Comparison of ENCODE assay signal across 13 cellular contexts in genomic region chr1:169914534-169914933, GRCh38. TPM values are rescaled to one million over a fixed set of nuclear protein-coding genes. Genes with fewer than 3 reads are reported as not detected.
DNase-seq lines count a peak whose midpoint lies in the region; ATAC-seq and TF ChIP-seq lines count a peak whose summit lies in the region.
"Had no signal": no experiment of that assay in that cellular context is flagged by ENCODE, and none has a peak within 500 bp of the region (broad histone marks: within the 10 kb centered on the region; RNA-seq: fewer than 3 reads in every experiment).

No MANE protein-coding gene starts in this region.

- no peaks in the 10 kb centered on the region for H3K9me3 ChIP-seq in SK-N-SH

- no peaks in the 10 kb centered on the region for H3K27me3 ChIP-seq in SK-N-SH (ENCODE audit: insufficient read depth)

- H3K36me3 Mint-ChIP-seq in activated T-cell treated with anti-CD3 and anti-CD28 coated beads, Interleukin-2, amount 50 U/mL, for 24 hours (ENCODE audit: low read depth), result no peaks in the 10 kb centered on the region
- peaks cover 0 to 4% of the 10 kb centered on the region in 2 donors for H3K36me3 Mint-ChIP-seq in stimulated activated naive B cell treated with anti-CD40 and anti-IgM and Interleukin-4, amounts not matched to agents 10 μg/mL and 1 μg/mL and 100 μg/mL, for 72 hours

- peak overlapping the region; percentile 47 to 76; a peak in 3 of 4 replicates for H3K27ac ChIP-seq in SK-N-SH (ENCODE audit: low read depth in 2 of 2, low read length in 1 of 2)

- peak in 1 of 2 experiments; percentile 58; a peak in 1 of 4 replicates for TF ChIP-seq EP300 in SK-N-SH (IDR thresholded peaks at IDR 0.05; ENCODE audit: borderline replicate concordance in 1 of 2, low read depth in 1 of 2, low read length in 1 of 2)

- CTCF ChIA-PET in SK-N-SH (lab: Yijun Ruan, JAX), result interaction anchor here (0.8 to 1.3 kb wide), 2 partner anchors 14 to 161 kb away, joined by 3 to 5 read pairs; no protein-coding TSS in a partner anchor

- peaks cover 13% of the 10 kb centered on the region for H3K4me1 Mint-ChIP-seq in activated T-cell treated with anti-CD3 and anti-CD28 coated beads, Interleukin-2, amount 50 U/mL, for 24 hours (ENCODE audit: low read depth)
- peaks cover 2 to 13% of the 10 kb centered on the region in 2 donors for H3K4me1 Mint-ChIP-seq in stimulated activated naive B cell treated with anti-CD40 and anti-IgM and Interleukin-4, amounts not matched to agents 10 μg/mL and 1 μg/mL and 100 μg/mL, for 72 hours

- no peak overlapping the region for H3K4me3 ChIP-seq in SK-N-SH (ENCODE audit: low read depth in 2 of 2, low read length in 1 of 2)
- H3K4me3 ChIP-seq: smooth muscle cell had no signal

- no peak for DNase-seq in activated T-cell treated with anti-CD3 and anti-CD28 coated beads, Interleukin-2, amount 50 U/mL, for 24 hours
- DNase-seq in activated T-cell treated with anti-CD3 and anti-CD28 coated beads for 4 hours (no peak), SK-N-SH (no peak), fibroblast of gingiva (ENCODE audit: low read depth) (peak; percentile 31), stromal cell of bone marrow (ENCODE audit: low read depth) (peak; percentile 58), Right ventricle myocardium superior (no peak), iPS-NIHi11 (ENCODE audit: low spot score) (no peak)
- no peak for DNase-seq in stimulated activated naive B cell treated with anti-CD40 and anti-IgM and Interleukin-4, amounts not matched to agents 10 μg/mL and 1 μg/mL and 100 μg/mL, for 72 hours
- DNase-seq: activated T-cell treated with anti-CD3 and anti-CD28 coated beads, Interleukin-2, amount 50 U/mL, for 1 hour; foreskin melanocyte; mesendoderm; NCI-H1092 treated with DMSO at 0.1 percent for 48 hours had no signal

- no peak for TF ChIP-seq RAD21 in SK-N-SH (IDR thresholded peaks at IDR 0.05; ENCODE audit: low read length)

- no peaks in the 10 kb centered on the region for H3K9me3 Mint-ChIP-seq in activated T-cell treated with anti-CD3 and anti-CD28 coated beads, Interleukin-2, amount 50 U/mL, for 24 hours
- H3K9me3 Mint-ChIP-seq in stimulated activated naive B cell treated with anti-CD40 and anti-IgM and Interleukin-4, amounts not matched to agents 10 μg/mL and 1 μg/mL and 100 μg/mL, for 72 hours, result no peaks in the 10 kb centered on the region

- no peaks in the 10 kb centered on the region for H3K9me2 ChIP-seq in SK-N-SH

- no peaks in the 10 kb centered on the region for H3K36me3 ChIP-seq in SK-N-SH (replicated peaks in 1 of 2; ENCODE audit: control insufficient read depth in 1 of 2, insufficient read depth in 2 of 2, low read length in 1 of 2)

- peak overlapping the region; percentile 30; the same call in 1 of the 2 replicates for H3K9ac ChIP-seq in SK-N-SH

- H3K79me2 ChIP-seq in SK-N-SH (ENCODE audit: insufficient read depth), result no peaks in the 10 kb centered on the region

- intact Hi-C loops in Right ventricle myocardium superior (cut with DNase I), result no loop called here

- H3K4me3 Mint-ChIP-seq in activated T-cell treated with anti-CD3 and anti-CD28 coated beads, Interleukin-2, amount 50 U/mL, for 24 hours, result no peak overlapping the region
- no peak overlapping the region for H3K4me3 Mint-ChIP-seq in stimulated activated naive B cell treated with anti-CD40 and anti-IgM and Interleukin-4, amounts not matched to agents 10 μg/mL and 1 μg/mL and 100 μg/mL, for 72 hours

- peak overlapping the region; percentile 61 for H3K4me2 ChIP-seq in SK-N-SH
- H3K4me2 ChIP-seq: smooth muscle cell had no signal

- peaks cover 11% of the 10 kb centered on the region for H3F3A ChIP-seq in SK-N-SH (replicated peaks; ENCODE audit: insufficient read depth)

- POLR2A ChIA-PET in SK-N-SH (lab: Yijun Ruan, JAX), result no interaction called here

- H3K4me1 ChIP-seq in SK-N-SH (ENCODE audit: control insufficient read depth in 1 of 2, insufficient read depth in 2 of 2, low read depth in 1 of 2, low read length in 1 of 2), result peaks cover 0 to 11% of the 10 kb centered on the region in 2 experiments; a peak in 3 of 4 replicates

- no peak for TF ChIP-seq CTCF in SK-N-SH (IDR thresholded peaks at IDR 0.05)

- no peaks in the 10 kb centered on the region for H3K27me3 Mint-ChIP-seq in activated T-cell treated with anti-CD3 and anti-CD28 coated beads, Interleukin-2, amount 50 U/mL, for 24 hours
- H3K27me3 Mint-ChIP-seq in stimulated activated naive B cell treated with anti-CD40 and anti-IgM and Interleukin-4, amounts not matched to agents 10 μg/mL and 1 μg/mL and 100 μg/mL, for 72 hours, result no peaks in the 10 kb centered on the region

- no peak for ATAC-seq in Right ventricle myocardium superior (ENCODE audit: poor library complexity)
- no peak for ATAC-seq in stimulated activated naive B cell treated with anti-CD40 and anti-IgM and Interleukin-4, amounts not matched to agents 10 μg/mL and 1 μg/mL and 100 μg/mL, for 72 hours (replicated peaks)

- peak overlapping the region; percentile 22 for H3K27ac Mint-ChIP-seq in activated T-cell treated with anti-CD3 and anti-CD28 coated beads, Interleukin-2, amount 50 U/mL, for 24 hours
- H3K27ac Mint-ChIP-seq in stimulated activated naive B cell treated with anti-CD40 and anti-IgM and Interleukin-4, amounts not matched to agents 10 μg/mL and 1 μg/mL and 100 μg/mL, for 72 hours, result no peak overlapping the region

- 10% methylated on average over 3 of the region's 3 CpGs for WGBS in SK-N-SH (ENCODE audit: low lambda C conversion rate)

- H2AFZ ChIP-seq in SK-N-SH (ENCODE audit: low read depth), result peak overlapping the region; percentile 29; the same call in 1 of the 2 replicates

- no peaks in the 10 kb centered on the region for H4K20me1 ChIP-seq in SK-N-SH (ENCODE audit: insufficient read depth)

TF ChIP-seq in SK-N-SH, 30 proteins besides CTCF, POLR2A, EP300 and RAD21 (continues in another document):
- no peak for TF ChIP-seq YY1 (IDR thresholded peaks at IDR 0.05; ENCODE audit: low read depth)
- peak; percentile 74 for TF ChIP-seq JUND (IDR thresholded peaks at IDR 0.05)
- TF ChIP-seq TEAD4 (IDR thresholded peaks at IDR 0.05; ENCODE audit: borderline replicate concordance, insufficient read depth), result 0 out of 2 replicates have a peak, but pooled peaks have one; percentile 25
- TF ChIP-seq REST (IDR thresholded peaks at IDR 0.05; ENCODE audit: low read depth, low read length), result no peak
- TF ChIP-seq CHD2 (IDR thresholded peaks at IDR 0.05; ENCODE audit: low read length, partially characterized antibody), result no peak
- 0 out of 2 replicates have a peak, but pooled peaks have one; percentile 31 for TF ChIP-seq NFIC (IDR thresholded peaks at IDR 0.05; ENCODE audit: borderline replicate concordance)
- no peak for TF ChIP-seq SMC3 (IDR thresholded peaks at IDR 0.05; ENCODE audit: low read depth, low read length)
- no peak for TF ChIP-seq RXRA (IDR thresholded peaks at IDR 0.05; ENCODE audit: borderline replicate concordance, low read depth)
- no peak for TF ChIP-seq GATA2 (CRISPR knock-in tag; IDR thresholded peaks at IDR 0.05)
- TF ChIP-seq PBX3 (IDR thresholded peaks at IDR 0.05), result peak; percentile 22; the same call in 1 of the 2 replicates
- no peak for TF ChIP-seq FOXM1 (IDR thresholded peaks at IDR 0.05; ENCODE audit: low read depth)
- TF ChIP-seq SIN3A (IDR thresholded peaks at IDR 0.05; ENCODE audit: borderline replicate concordance, low read depth, low read length), result no peak
- no peak; the same call in 1 of the 2 replicates for TF ChIP-seq POLR2AphosphoS5 (IDR thresholded peaks at IDR 0.05; ENCODE audit: low read depth, low read length)
- TF ChIP-seq MEF2A (IDR thresholded peaks at IDR 0.05; ENCODE audit: borderline replicate concordance, low read depth), result peak; percentile 20; the same call in 1 of the 2 replicates
- TF ChIP-seq NRF1 (IDR thresholded peaks at IDR 0.05; ENCODE audit: low read depth, low read length), result no peak
- no peak for TF ChIP-seq GABPA (IDR thresholded peaks at IDR 0.05; ENCODE audit: low read depth)
- TF ChIP-seq TCF12 (IDR thresholded peaks at IDR 0.05), result peak; percentile 64
- TF ChIP-seq EZH2phosphoT487 (IDR thresholded peaks at IDR 0.05; ENCODE audit: borderline replicate concordance, low read depth), result no peak

RNA-seq across cellular contexts. Expression of gene SCYL3, which starts 20.8 kb away (rescaled TPM):
- 5.9 and 7.7 TPM in 2 replicates for polyA plus RNA-seq in SK-N-SH (2012; rRNA removed)
- polyA plus RNA-seq in SK-N-SH (2012; cell fraction: cytosol; rRNA removed), result 5.7 and 6.1 TPM in 2 replicates
- 11.6 and 15.3 TPM in 2 replicates for polyA plus RNA-seq in SK-N-SH (2012; cell fraction: nucleus; rRNA removed)
- total RNA-seq in Right ventricle myocardium superior, result 5.5 TPM

Comparison
In these comparisons a context has a peak if more than half of its experiments do, and no peak if none do; other contexts are left out.
1. DNase-seq: peak in fibroblast of gingiva (single experiment) and stromal cell of bone marrow (single experiment); none in activated T-cell treated with anti-CD3 and anti-CD28 coated beads, Interleukin-2, amount 50 U/mL, for 24 hours (single experiment), activated T-cell treated with anti-CD3 and anti-CD28 coated beads for 4 hours (single experiment), SK-N-SH (single experiment), Right ventricle myocardium superior (single experiment), stimulated activated naive B cell treated with anti-CD40 and anti-IgM and Interleukin-4, amounts not matched to agents 10 μg/mL and 1 μg/mL and 100 μg/mL, for 72 hours (single experiment) and iPS-NIHi11 (single experiment).